In genomic region chr1:11170102-11170501, GRCh38 we compare ENCODE assay signal across 19 cellular contexts. TPM values are rescaled to one million over a fixed set of nuclear protein-coding genes. Genes with fewer than 3 reads are reported as not detected.
DNase-seq lines count a peak whose midpoint lies in the region; ATAC-seq, FAIRE-seq and TF ChIP-seq lines count a peak whose summit lies in the region.
"Had no signal": no experiment of that assay in that cellular context is flagged by ENCODE, and none has a peak within 500 bp of the region (broad histone marks: within the 10 kb centered on the region; RNA-seq: fewer than 3 reads in every experiment).

No MANE protein-coding gene starts in this region.

- ATAC-seq in HG03469 (IDR thresholded peaks at IDR 0.05; ENCODE audit: unreplicated experiment) (no peak), GM19395 (IDR thresholded peaks at IDR 0.05; ENCODE audit: unreplicated experiment) (no peak)
- ATAC-seq: CD8-positive, alpha-beta T cell; HCT116 had no signal

- no peaks in the 10 kb centered on the region for H3K36me3 ChIP-seq in astrocyte (ENCODE audit: insufficient read depth, low read length)
- H3K36me3 ChIP-seq in stomach: peaks cover 0 to 22% (median 15%) of the 10 kb centered on the region in 4 donors

- peaks cover 14% of the 10 kb centered on the region for H3K4me1 Mint-ChIP-seq in astrocyte (ENCODE audit: low read depth, unreplicated experiment)

- H3K27ac ChIP-seq in C4-2B: peak overlapping the region; percentile 41; the same call in 1 of the 2 replicates
- no peak overlapping the region for H3K27ac ChIP-seq in astrocyte (ENCODE audit: low read depth, low read length)
- no peak overlapping the region for H3K27ac ChIP-seq in stomach
- H3K27ac ChIP-seq: BLaER1 had no signal

- WGBS in stomach, 5 donors: 60 to 92% (median 68%) methylated on average over 2 of the region's 2 CpGs

- H3K27me3 ChIP-seq in astrocyte (ENCODE audit: insufficient read depth, low read length) (no peaks in the 10 kb centered on the region), stomach (no peaks in the 10 kb centered on the region)
- H3K27me3 ChIP-seq: BLaER1 had no signal

- H3K4me3 ChIP-seq in astrocyte (ENCODE audit: insufficient read depth, low read depth, low read length) (no peak overlapping the region), stomach (no peak overlapping the region)
- H3K4me3 ChIP-seq: BLaER1 had no signal

- intact Hi-C loops in stomach (cut with DNase I; ENCODE audit: low total_unique reads): no loop called here

- no peak overlapping the region for H3K4me2 ChIP-seq in astrocyte (ENCODE audit: low read length)
- H3K4me2 ChIP-seq: BLaER1 had no signal

- H3K9me3 Mint-ChIP-seq in astrocyte (ENCODE audit: unreplicated experiment): no peaks in the 10 kb centered on the region
- H3K9me3 Mint-ChIP-seq: CD8-positive, alpha-beta T cell had no signal

- H3K27ac Mint-ChIP-seq in astrocyte (ENCODE audit: unreplicated experiment): peak overlapping the region; percentile 47
- H3K27ac Mint-ChIP-seq: CD8-positive, alpha-beta T cell had no signal

- H3K4me1 ChIP-seq in astrocyte (ENCODE audit: insufficient read depth, low read length) (no peaks in the 10 kb centered on the region), stomach (peaks cover 0 to 12% (median 4%) of the 10 kb centered on the region in 4 donors)
- H3K4me1 ChIP-seq: BLaER1 had no signal

- H2AFZ ChIP-seq in astrocyte (ENCODE audit: low read depth, low read length): no peak overlapping the region

- no peak overlapping the region for H3K4me3 Mint-ChIP-seq in astrocyte (ENCODE audit: unreplicated experiment)
- H3K4me3 Mint-ChIP-seq: CD8-positive, alpha-beta T cell had no signal

- TF ChIP-seq POLR2A in stomach (IDR thresholded peaks at IDR 0.05): no peak

- peaks cover 13% of the 10 kb centered on the region for H4K20me1 ChIP-seq in astrocyte (ENCODE audit: insufficient read depth, low read length)

- DNase-seq in M059J (ENCODE audit: low read depth) (peak; percentile 19), astrocyte (ENCODE audit: low read depth) (no peak), stomach (peak; percentile 42)
- no peak for DNase-seq in stimulated activated CD8-positive, alpha-beta memory T cell treated with anti-CD3 and anti-CD28 coated beads, Interleukin-4, amount 100 ng/mL, for 48 hours
- DNase-seq: 8988T; Calu3; CD8-positive, alpha-beta T cell; DMS79 treated with DMSO at 0.1 percent for 48 hours; GF-D8; GOT3; H7 had no signal

- H3K9me3 ChIP-seq in astrocyte (ENCODE audit: insufficient read depth, low read depth, low read length) (no peaks in the 10 kb centered on the region), stomach (no peaks in the 10 kb centered on the region)

- no peak for FAIRE-seq in astrocyte (lab: Jason Lieb, UNC)

- peaks cover 11% of the 10 kb centered on the region for H3K36me3 Mint-ChIP-seq in astrocyte (ENCODE audit: low read depth, unreplicated experiment)

- TF ChIP-seq CTCF in C4-2B (conservative IDR thresholded peaks at IDR 0.05) (no peak), astrocyte (IDR thresholded peaks at IDR 0.05; ENCODE audit: insufficient read depth, low read depth, low read length) (no peak), stomach (IDR thresholded peaks at IDR 0.05) (no peak)

- H3K9ac ChIP-seq in astrocyte (ENCODE audit: low read length): no peak overlapping the region
- H3K9ac ChIP-seq: BLaER1 had no signal

- no peaks in the 10 kb centered on the region for H3K79me2 ChIP-seq in astrocyte (ENCODE audit: insufficient read depth, low read length)

- TF ChIP-seq EP300 in stomach (IDR thresholded peaks at IDR 0.05): no peak

- no peaks in the 10 kb centered on the region for H3K27me3 Mint-ChIP-seq in astrocyte (ENCODE audit: low read depth, unreplicated experiment)

RNA-seq across cellular contexts. Expression of gene ANGPTL7, which starts 19.1 kb away (rescaled TPM):
- 0.12 and 0.22 TPM in 2 replicates for total RNA-seq in M059J (2014; rRNA removed; shearing (Covaris generic))
- total RNA-seq in astrocyte (0.70 and 0.86 TPM in 2 replicates), stomach (1 to 10 TPM in 2 of 5 donors, not detected in 3; 1.6 to 2.6 TPM)
- polyA plus RNA-seq in stomach: under 1 TPM in 1 of 3 donors, not detected in 2; 0.55 TPM
- total RNA-seq: A673; Calu3; CD8-positive, alpha-beta T cell; H7; HT-29 had no signal
- polyA plus RNA-seq: AG04450 had no signal

Comparison
In these comparisons a context has a peak if more than half of its experiments do, and no peak if none do; other contexts are left out.
1. DNase-seq: peak in M059J (single experiment) and stomach (single experiment); none in astrocyte (single experiment) and stimulated activated CD8-positive, alpha-beta memory T cell treated with anti-CD3 and anti-CD28 coated beads, Interleukin-4, amount 100 ng/mL, for 48 hours (single experiment).